21 cellular contexts compared by ENCODE assay signal in the genomic region with DNA sequence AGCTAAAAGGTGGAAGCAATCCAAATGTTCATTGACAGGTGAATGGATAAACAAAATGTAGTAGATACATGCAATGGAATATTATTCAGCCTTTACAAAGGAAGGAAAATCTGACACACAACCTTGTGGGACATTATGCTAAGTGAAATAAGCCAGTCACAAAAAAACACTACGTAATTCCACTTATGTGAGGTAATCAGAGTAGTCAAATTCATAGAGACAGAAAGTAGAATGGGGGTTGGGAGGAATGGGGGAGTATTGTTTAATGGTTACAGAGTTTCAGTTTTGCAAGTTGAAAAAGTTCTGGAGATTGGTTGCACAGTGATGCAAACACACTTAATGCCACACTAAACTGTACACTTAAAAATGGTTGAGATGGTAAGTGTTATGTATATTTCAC.
"Had no signal": no experiment of that assay in that cellular context is flagged by ENCODE, and none has a peak within 500 bp of the region (broad histone marks: within the 10 kb centered on the region; RNA-seq: fewer than 3 reads in every experiment).

No MANE protein-coding gene starts in this region.

- H3K9me3 Mint-ChIP-seq: immature natural killer cell, memory B cell, mesothelial cell of epicardium, natural killer cell, neural crest cell, type B pancreatic cell had no signal

- H3K36me3 Mint-ChIP-seq: natural killer cell, type B pancreatic cell had no signal

- H3K36me3 ChIP-seq: esophagus squamous epithelium, gastroesophageal sphincter, lower lobe of right lung, ovary, right atrium auricular region, sigmoid colon, suprapubic skin, thyroid gland, vagina had no signal

- H3K27me3 ChIP-seq: esophagus squamous epithelium, gastroesophageal sphincter, ovary, right atrium auricular region, sigmoid colon, suprapubic skin, thyroid gland, vagina had no signal

- ATAC-seq: gastroesophageal sphincter, natural killer cell had no signal

- DNase-seq: dermis blood vessel endothelial cell; esophagus squamous epithelium; foreskin fibroblast; immature natural killer cell; left ventricle myocardium inferior; lower lobe of right lung; natural killer cell; ovary; sigmoid colon; stimulated activated CD4-positive, alpha-beta T cell treated with anti-CD3 and anti-CD28 coated beads, Interleukin-2, amount 100 ng/mL, for 24 hours; stimulated activated naive CD4-positive, alpha-beta T cell; thyroid gland had no signal

- H3K27ac Mint-ChIP-seq: immature natural killer cell, memory B cell, mesothelial cell of epicardium, natural killer cell, type B pancreatic cell had no signal

- H3K27ac ChIP-seq: esophagus squamous epithelium, gastroesophageal sphincter, left ventricle myocardium inferior, lower lobe of right lung, ovary, right atrium auricular region, sigmoid colon, skin epidermis, suprapubic skin, thyroid gland, vagina had no signal

- H3K4me3 ChIP-seq: esophagus squamous epithelium, gastroesophageal sphincter, left ventricle myocardium inferior, lower lobe of right lung, ovary, right atrium auricular region, sigmoid colon, skin epidermis, suprapubic skin, thyroid gland, vagina had no signal

- H3K4me1 ChIP-seq: esophagus squamous epithelium, gastroesophageal sphincter, lower lobe of right lung, right atrium auricular region, sigmoid colon, suprapubic skin, thyroid gland, vagina had no signal

- H3K9me3 ChIP-seq: esophagus squamous epithelium, gastroesophageal sphincter, left ventricle myocardium inferior, lower lobe of right lung, ovary, right atrium auricular region, sigmoid colon, suprapubic skin, thyroid gland, vagina had no signal
